35 cellular contexts compared by ENCODE assay signal in the genomic region with DNA sequence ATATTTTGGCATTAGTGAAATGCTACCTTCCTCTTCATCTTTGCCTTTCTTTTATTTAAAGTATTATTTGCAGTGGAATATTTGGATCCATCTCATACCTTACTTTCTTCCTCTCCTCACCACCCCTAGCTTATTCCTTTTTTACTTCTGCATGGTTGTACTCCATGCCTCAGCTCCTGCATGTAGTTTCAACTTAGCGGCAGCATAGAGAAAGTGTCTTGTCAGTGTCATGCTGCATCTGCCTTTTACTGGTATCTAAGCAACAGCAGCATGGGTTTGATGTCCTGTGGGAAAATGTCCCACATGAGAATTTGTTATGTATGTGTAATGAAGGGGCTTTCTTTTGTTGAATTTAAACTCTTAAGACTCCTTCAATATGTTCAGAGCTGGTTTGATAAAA. TPM values are rescaled to one million over a fixed set of nuclear protein-coding genes. Genes with fewer than 3 reads are reported as not detected.
"Had no signal": no experiment of that assay in that cellular context is flagged by ENCODE, and none has a peak within 500 bp of the region (broad histone marks: within the 10 kb centered on the region; RNA-seq: fewer than 3 reads in every experiment).

No MANE protein-coding gene starts in this region.

- H3K27me3 Mint-ChIP-seq: activated B cell treated with CpG ODN at 0.5 μM for 24 hours; activated naive CD8-positive, alpha-beta T cell treated with anti-CD3 and anti-CD28 coated beads for 36 hours; activated T-cell treated with anti-CD3 and anti-CD28 coated beads, Interleukin-2, amount 50 U/mL, for 24 hours; stimulated activated naive CD8-positive, alpha-beta T cell treated with anti-CD3 and anti-CD28 coated beads, Interleukin-15, Interleukin-2, amounts not matched to agents 100 ng/mL and 50 ng/mL, for 24 hours; type B pancreatic cell had no signal

- H3K9me3 ChIP-seq: ascending aorta, gastroesophageal sphincter, mucosa of descending colon, right atrium auricular region, spleen, uterus had no signal

- H3K4me3 ChIP-seq: ascending aorta, gastroesophageal sphincter, mucosa of descending colon, right atrium auricular region, spleen, uterus had no signal

- H3K9ac ChIP-seq: parathyroid adenoma had no signal

- H3K4me1 ChIP-seq: ascending aorta, parathyroid adenoma, right atrium auricular region, uterus had no signal

- H3K9me3 Mint-ChIP-seq: activated B cell treated with CpG ODN at 0.5 μM for 24 hours; activated naive CD8-positive, alpha-beta T cell treated with anti-CD3 and anti-CD28 coated beads for 36 hours; activated T-cell treated with anti-CD3 and anti-CD28 coated beads, Interleukin-2, amount 50 U/mL, for 24 hours; activated T-helper 2 cell treated with anti-CD3 and anti-CD28 coated beads, Interferon-gamma antibody, Interleukin-2, Interleukin-4, amounts not matched to agents 10 μg/mL and 5 μg/mL and 100 μg/mL, durations not matched to agents 14 hours and 24 hours and 36 hours; neural crest cell; stimulated activated naive CD8-positive, alpha-beta T cell treated with anti-CD3 and anti-CD28 coated beads, Interleukin-15, Interleukin-2, amounts not matched to agents 100 ng/mL and 50 ng/mL, for 24 hours; T-helper 2 cell treated with Interferon-gamma antibody and Interleukin-4, amounts not matched to agents 5 μg/mL and 100 μg/mL, for 36 hours; type B pancreatic cell had no signal

- H2AFZ ChIP-seq: parathyroid adenoma had no signal

- H3K27ac Mint-ChIP-seq: activated B cell treated with CpG ODN at 0.5 μM for 24 hours; activated naive CD8-positive, alpha-beta T cell treated with anti-CD3 and anti-CD28 coated beads for 36 hours; stimulated activated naive CD8-positive, alpha-beta T cell treated with anti-CD3 and anti-CD28 coated beads, Interleukin-15, Interleukin-2, amounts not matched to agents 100 ng/mL and 50 ng/mL, for 24 hours; T-helper 2 cell treated with Interferon-gamma antibody and Interleukin-4, amounts not matched to agents 5 μg/mL and 100 μg/mL, for 36 hours; type B pancreatic cell had no signal

- H3K36me3 ChIP-seq: uterus had no signal

- H3K4me3 Mint-ChIP-seq: activated B cell treated with CpG ODN at 0.5 μM for 24 hours; activated naive CD8-positive, alpha-beta T cell treated with anti-CD3 and anti-CD28 coated beads for 36 hours; activated T-cell treated with anti-CD3 and anti-CD28 coated beads, Interleukin-2, amount 50 U/mL, for 24 hours; neural crest cell; stimulated activated naive CD8-positive, alpha-beta T cell treated with anti-CD3 and anti-CD28 coated beads, Interleukin-15, Interleukin-2, amounts not matched to agents 100 ng/mL and 50 ng/mL, for 24 hours; T-helper 2 cell treated with Interferon-gamma antibody and Interleukin-4, amounts not matched to agents 5 μg/mL and 100 μg/mL, for 36 hours; type B pancreatic cell had no signal

- DNase-seq: activated B cell treated with CpG ODN at 0.5 μM for 24 hours; activated CD4-positive, alpha-beta T cell treated with anti-CD3 and anti-CD28 coated beads, Interleukin-2, amount 50 U/mL, for 1 hour; activated CD8-positive, alpha-beta memory T cell treated with anti-CD3 and anti-CD28 coated beads, Interleukin-2, amount 50 U/mL, for 4 hours; activated naive CD8-positive, alpha-beta T cell treated with anti-CD3 and anti-CD28 coated beads for 36 hours; activated T-cell treated with anti-CD3 and anti-CD28 coated beads, Interleukin-2, amount 50 U/mL, for 24 hours; brain microvascular endothelial cell; cortex of kidney; head of caudate nucleus; hippocampal formation; left cardiac atrium; left ventricle myocardium superior; mucosa of descending colon; nucleus accumbens; spleen; T-helper 1 cell; uterus had no signal

- H3K27me3 ChIP-seq: ascending aorta, brain microvascular endothelial cell, gastroesophageal sphincter, right atrium auricular region, spleen, uterus had no signal

- ATAC-seq: gastroesophageal sphincter, left cardiac atrium, left ventricle myocardium superior, mucosa of descending colon had no signal

- H3K27ac ChIP-seq: ascending aorta, brain microvascular endothelial cell, gastroesophageal sphincter, parathyroid adenoma, right atrium auricular region, spleen, uterus had no signal

RNA-seq across cellular contexts. Expression of gene GPR151, which starts 48.3 kb away (rescaled TPM):
- total RNA-seq: activated B cell treated with CpG ODN at 0.5 μM for 24 hours; activated naive CD8-positive, alpha-beta T cell treated with anti-CD3 and anti-CD28 coated beads for 36 hours; activated T-helper 2 cell treated with anti-CD3 and anti-CD28 coated beads, Interferon-gamma antibody, Interleukin-2, Interleukin-4, amounts not matched to agents 10 μg/mL and 5 μg/mL and 100 μg/mL, durations not matched to agents 14 hours and 24 hours and 36 hours; ascending aorta; cardiac septum; endothelial cell of umbilical vein; fibroblast of lung; fibroblast of villous mesenchyme; gastroesophageal sphincter; left cardiac atrium; left ventricle myocardium superior; lung microvascular endothelial cell; mesenteric fat pad; mucosa of descending colon; neural crest cell; pulmonary artery endothelial cell; right atrium auricular region; spleen; subcutaneous adipose tissue; uterus had no signal
- polyA plus RNA-seq: esophagus, fibroblast of lung, keratinocyte, spleen had no signal
